29 cellular contexts compared by ENCODE assay signal in the genomic region with DNA sequence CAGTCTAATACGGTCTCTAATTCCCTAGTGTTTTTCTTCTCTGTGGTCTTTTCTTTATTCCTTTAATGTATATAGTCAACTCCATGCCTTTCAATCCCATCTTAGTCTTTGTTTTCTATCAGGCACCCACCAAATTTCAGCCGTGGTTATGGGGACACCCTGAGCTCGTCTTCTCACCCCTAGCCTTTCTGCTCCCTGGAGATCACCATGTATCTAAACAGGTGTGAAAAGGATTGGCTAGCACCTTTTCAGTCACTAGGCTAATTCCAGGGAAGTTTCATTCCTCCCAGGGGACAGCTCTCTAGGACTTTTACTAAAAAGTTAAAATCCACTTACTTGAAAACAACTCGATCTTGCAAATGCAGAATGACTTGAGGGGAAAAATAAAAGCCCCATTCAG.
"Had no signal": no experiment of that assay in that cellular context is flagged by ENCODE, and none has a peak within 500 bp of the region (broad histone marks: within the 10 kb centered on the region; RNA-seq: fewer than 3 reads in every experiment).

No MANE protein-coding gene starts in this region.

- H3K27ac ChIP-seq: brain microvascular endothelial cell, coronary artery, dorsolateral prefrontal cortex, esophagus muscularis mucosa, foreskin keratinocyte, gastrocnemius medialis, heart left ventricle had no signal

- DNase-seq: activated CD4-positive, alpha-beta memory T cell treated with anti-CD3 and anti-CD28 coated beads, Interleukin-2, amount 10 ng/mL, durations not matched to agents 7 days and 5 days; activated CD4-positive, alpha-beta T cell treated with anti-CD3 and anti-CD28 coated beads for 1 hour; activated CD4-positive, alpha-beta T cell treated with anti-CD3 and anti-CD28 coated beads for 4 hours; activated CD4-positive, alpha-beta T cell treated with anti-CD3 and anti-CD28 coated beads, Interleukin-2, amount 10 ng/mL, durations not matched to agents 7 days and 5 days; activated CD4-positive, alpha-beta T cell treated with anti-CD3 and anti-CD28 coated beads, Interleukin-2, amount 50 U/mL, for 4 hours; activated CD8-positive, alpha-beta memory T cell treated with anti-CD3 and anti-CD28 coated beads, Interleukin-2, amount 50 U/mL, for 48 hours; activated gamma-delta T cell; activated naive CD4-positive, alpha-beta T cell; activated naive CD4-positive, alpha-beta T cell treated with anti-CD3 and anti-CD28 coated beads, Interleukin-2, amount 10 ng/mL, durations not matched to agents 7 days and 5 days; activated T-cell treated with anti-CD3 and anti-CD28 coated beads for 4 hours; activated T-cell treated with anti-CD3 and anti-CD28 coated beads, Interleukin-2, amount 50 U/mL, for 24 hours; activated T-cell treated with anti-CD3 and anti-CD28 coated beads, Interleukin-2, amount 50 U/mL, for 72 hours; amniotic stem cell; anterior cingulate cortex; brain microvascular endothelial cell; dorsolateral prefrontal cortex; effector memory CD4-positive, alpha-beta T cell; erythroblast; foreskin keratinocyte; gastrocnemius medialis; glutamatergic neuron; heart left ventricle; T-helper 17 cell had no signal

- H3K27me3 Mint-ChIP-seq: activated CD4-positive, alpha-beta memory T cell treated with anti-CD3 and anti-CD28 coated beads, Interleukin-2, amount 10 ng/mL, durations not matched to agents 7 days and 5 days; activated CD4-positive, alpha-beta T cell treated with anti-CD3 and anti-CD28 coated beads, Interleukin-2, amount 10 ng/mL, durations not matched to agents 7 days and 5 days; activated naive CD4-positive, alpha-beta T cell treated with anti-CD3 and anti-CD28 coated beads, Interleukin-2, amount 10 ng/mL, durations not matched to agents 7 days and 5 days; activated naive CD8-positive, alpha-beta T cell; activated T-cell treated with anti-CD3 and anti-CD28 coated beads, Interleukin-2, amount 50 U/mL, for 24 hours; dendritic cell treated with granulocyte-macrophage colony-stimulating factor and Interleukin-4, amounts not matched to agents 40 ng/mL and 50 ng/mL, for 4 days; T-helper 17 cell had no signal

- H3K9me3 Mint-ChIP-seq: activated CD4-positive, alpha-beta memory T cell treated with anti-CD3 and anti-CD28 coated beads, Interleukin-2, amount 10 ng/mL, durations not matched to agents 7 days and 5 days; activated CD4-positive, alpha-beta T cell treated with anti-CD3 and anti-CD28 coated beads, Interleukin-2, amount 10 ng/mL, durations not matched to agents 7 days and 5 days; activated naive CD4-positive, alpha-beta T cell treated with anti-CD3 and anti-CD28 coated beads, Interleukin-2, amount 10 ng/mL, durations not matched to agents 7 days and 5 days; activated T-cell treated with anti-CD3 and anti-CD28 coated beads, Interleukin-2, amount 50 U/mL, for 24 hours; central memory CD8-positive, alpha-beta T cell; T-helper 2 cell treated with Interferon-gamma antibody and Interleukin-4, amounts not matched to agents 5 μg/mL and 100 μg/mL, for 36 hours had no signal

- H3K27me3 ChIP-seq: brain microvascular endothelial cell, dorsolateral prefrontal cortex, esophagus muscularis mucosa, gastrocnemius medialis, heart left ventricle had no signal

- H3K4me1 ChIP-seq: esophagus muscularis mucosa, foreskin keratinocyte, gastrocnemius medialis had no signal

- H3K27ac Mint-ChIP-seq: activated CD4-positive, alpha-beta memory T cell treated with anti-CD3 and anti-CD28 coated beads, Interleukin-2, amount 10 ng/mL, durations not matched to agents 7 days and 5 days; activated CD4-positive, alpha-beta T cell treated with anti-CD3 and anti-CD28 coated beads, Interleukin-2, amount 10 ng/mL, durations not matched to agents 7 days and 5 days; activated naive CD4-positive, alpha-beta T cell treated with anti-CD3 and anti-CD28 coated beads, Interleukin-2, amount 10 ng/mL, durations not matched to agents 7 days and 5 days; activated naive CD8-positive, alpha-beta T cell; activated T-cell treated with anti-CD3 and anti-CD28 coated beads, Interleukin-2, amount 50 U/mL, for 24 hours; activated T-cell treated with anti-CD3 and anti-CD28 coated beads, Interleukin-2, amount 50 U/mL, for 72 hours; dendritic cell treated with granulocyte-macrophage colony-stimulating factor and Interleukin-4, amounts not matched to agents 40 ng/mL and 50 ng/mL, for 4 days; T-helper 17 cell; T-helper 2 cell treated with Interferon-gamma antibody and Interleukin-4, amounts not matched to agents 5 μg/mL and 100 μg/mL, for 36 hours had no signal

- H3K9me3 ChIP-seq: esophagus muscularis mucosa, gastrocnemius medialis, heart left ventricle had no signal

- H3K36me3 ChIP-seq: brain microvascular endothelial cell, esophagus muscularis mucosa, gastrocnemius medialis, heart left ventricle had no signal

- H3K4me3 Mint-ChIP-seq: activated CD4-positive, alpha-beta memory T cell treated with anti-CD3 and anti-CD28 coated beads, Interleukin-2, amount 10 ng/mL, durations not matched to agents 7 days and 5 days; activated CD4-positive, alpha-beta T cell treated with anti-CD3 and anti-CD28 coated beads, Interleukin-2, amount 10 ng/mL, durations not matched to agents 7 days and 5 days; activated naive CD4-positive, alpha-beta T cell treated with anti-CD3 and anti-CD28 coated beads, Interleukin-2, amount 10 ng/mL, durations not matched to agents 7 days and 5 days; activated naive CD8-positive, alpha-beta T cell; activated T-cell treated with anti-CD3 and anti-CD28 coated beads, Interleukin-2, amount 50 U/mL, for 24 hours; activated T-cell treated with anti-CD3 and anti-CD28 coated beads, Interleukin-2, amount 50 U/mL, for 72 hours; central memory CD8-positive, alpha-beta T cell; dendritic cell treated with granulocyte-macrophage colony-stimulating factor and Interleukin-4, amounts not matched to agents 40 ng/mL and 50 ng/mL, for 4 days; T-helper 17 cell; T-helper 2 cell treated with Interferon-gamma antibody and Interleukin-4, amounts not matched to agents 5 μg/mL and 100 μg/mL, for 36 hours had no signal

- H3K4me3 ChIP-seq: coronary artery, dorsolateral prefrontal cortex, esophagus muscularis mucosa, gastrocnemius medialis, heart left ventricle had no signal

- ATAC-seq: activated T-cell treated with anti-CD3 and anti-CD28 coated beads, Interleukin-2, amount 50 U/mL, for 72 hours; foreskin keratinocyte; gastrocnemius medialis; heart left ventricle; T-helper 17 cell had no signal

- H3K4me1 Mint-ChIP-seq: activated CD4-positive, alpha-beta memory T cell treated with anti-CD3 and anti-CD28 coated beads, Interleukin-2, amount 10 ng/mL, durations not matched to agents 7 days and 5 days; activated CD4-positive, alpha-beta T cell treated with anti-CD3 and anti-CD28 coated beads, Interleukin-2, amount 10 ng/mL, durations not matched to agents 7 days and 5 days; activated naive CD4-positive, alpha-beta T cell treated with anti-CD3 and anti-CD28 coated beads, Interleukin-2, amount 10 ng/mL, durations not matched to agents 7 days and 5 days; central memory CD8-positive, alpha-beta T cell; T-helper 17 cell had no signal

- H3K36me3 Mint-ChIP-seq: activated naive CD4-positive, alpha-beta T cell treated with anti-CD3 and anti-CD28 coated beads, Interleukin-2, amount 10 ng/mL, durations not matched to agents 7 days and 5 days; activated naive CD8-positive, alpha-beta T cell had no signal
